In the genomic region with DNA sequence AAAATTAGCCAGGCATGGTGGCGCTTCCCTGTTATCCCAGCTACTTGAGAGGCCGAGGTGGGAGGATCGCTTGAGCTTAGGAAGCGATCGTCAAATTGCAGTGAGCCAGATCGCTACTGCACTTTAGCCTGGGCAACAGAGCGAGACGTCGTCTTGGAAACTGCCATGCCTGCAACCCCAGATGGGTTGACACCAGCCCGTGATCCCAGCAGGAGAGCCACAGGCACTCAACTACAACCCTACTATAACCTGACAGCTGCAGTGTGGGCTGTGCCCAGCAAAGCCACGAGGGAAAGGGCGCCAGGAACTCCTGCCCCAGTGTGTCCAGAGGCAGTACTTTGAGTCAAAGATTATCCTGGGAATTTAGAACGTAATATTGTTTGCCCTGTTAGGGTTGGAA, we compare ENCODE assay signal across 15 cellular contexts.
DNase-seq lines count a peak whose midpoint lies in the region; ATAC-seq and TF ChIP-seq lines count a peak whose summit lies in the region.
"Had no signal": no experiment of that assay in that cellular context is flagged by ENCODE, and none has a peak within 500 bp of the region (broad histone marks: within the 10 kb centered on the region; RNA-seq: fewer than 3 reads in every experiment).

No MANE protein-coding gene starts in this region.

- intact Hi-C loops in Panc1 (cut with micrococcal nuclease; ENCODE audit: unreplicated experiment), result no loop called here

- H3K9ac ChIP-seq in BLaER1, result no peak overlapping the region
- H3K9ac ChIP-seq: KMS-11 had no signal

- no peaks in the 10 kb centered on the region for H3K9me3 Mint-ChIP-seq in T-cell
- H3K9me3 Mint-ChIP-seq: CD8-positive, alpha-beta T cell; T-helper 2 cell treated with Interferon-gamma antibody and Interleukin-4, amounts not matched to agents 5 μg/mL and 100 μg/mL, for 36 hours had no signal

- no peak overlapping the region for H3K27ac ChIP-seq in BLaER1
- H3K27ac ChIP-seq in Panc1 (ENCODE audit: low read length), result no peak overlapping the region
- H3K27ac ChIP-seq: KMS-11 had no signal

- BruUV-seq in Panc1 (replicated peaks; lab: Mats Ljungman, UMichigan), result no TSS peak

- 0 out of 2 replicates have a peak overlapping the region, but pooled peaks have one; percentile 26 for H3K4me2 ChIP-seq in BLaER1
- H3K4me2 ChIP-seq: KMS-11 had no signal

- in situ Hi-C loops in Panc1 (cut with HindIII; ENCODE audit: low pct_unique_long_range_greater_than_20kb, low sequenced_read_pairs), result no loop called here

- H3K27ac Mint-ChIP-seq in T-cell, result no peak overlapping the region
- H3K27ac Mint-ChIP-seq: CD8-positive, alpha-beta T cell; T-helper 2 cell treated with Interferon-gamma antibody and Interleukin-4, amounts not matched to agents 5 μg/mL and 100 μg/mL, for 36 hours had no signal

- no peaks in the 10 kb centered on the region for H3K36me3 ChIP-seq in BLaER1
- H3K36me3 ChIP-seq in Panc1 (ENCODE audit: control insufficient read depth, insufficient read depth, low read length), result no peaks in the 10 kb centered on the region
- H3K36me3 ChIP-seq: MG63 had no signal

- H3K4me1 Mint-ChIP-seq in T-cell, result no peaks in the 10 kb centered on the region

- no peak overlapping the region for H3K4me3 Mint-ChIP-seq in T-cell
- H3K4me3 Mint-ChIP-seq: CD8-positive, alpha-beta T cell; T-helper 2 cell treated with Interferon-gamma antibody and Interleukin-4, amounts not matched to agents 5 μg/mL and 100 μg/mL, for 36 hours had no signal

- H3K27me3 ChIP-seq in BLaER1 (no peaks in the 10 kb centered on the region), Panc1 (ENCODE audit: control insufficient read depth, insufficient read depth, low read length) (no peaks in the 10 kb centered on the region)
- H3K27me3 ChIP-seq: MG63 had no signal

- POLR2A ChIA-PET in Panc1 (lab: Charles Lee) (no interaction called here), T-cell (lab: Charles Lee) (no interaction called here)

- no peak for TF ChIP-seq CTCF in Panc1 (IDR thresholded peaks at IDR 0.05)

- CTCF ChIA-PET in Panc1 (lab: Charles Lee) (no interaction called here), T-cell (lab: Charles Lee) (no interaction called here)

- peak; percentile 14 for DNase-seq in COLO668 (lab: John Stamatoyannopoulos, UW; ENCODE audit: unreplicated experiment)
- DNase-seq in Panc1 (ENCODE audit: low read depth, low spot score), result no peak
- peak; percentile 55 for DNase-seq in left kidney (ENCODE audit: low read depth, low spot score)
- no peak for DNase-seq in NK-92 treated with Interleukin-12 subunit alpha and Interleukin-12 subunit beta, amount 100 ng/mL, for 24 hours (lab: John Stamatoyannopoulos, UW)
- DNase-seq in T-cell, result no peak
- DNase-seq: CD8-positive, alpha-beta T cell; MG63; NCI-H1105; NCI-H1694 treated with DMSO at 0.1 percent for 48 hours; NCI-H524 treated with DMSO at 0.1 percent for 48 hours; SW 1271 had no signal

- H3K36me3 Mint-ChIP-seq in T-cell, result peaks cover 3% of the 10 kb centered on the region
- H3K36me3 Mint-ChIP-seq: CD8-positive, alpha-beta T cell had no signal

- H3K9me3 ChIP-seq in BLaER1 (peaks cover 8% of the 10 kb centered on the region), Panc1 (ENCODE audit: control insufficient read depth, insufficient read depth, low read depth, low read length) (no peaks in the 10 kb centered on the region)
- H3K9me3 ChIP-seq: MG63 had no signal

- H3K4me1 ChIP-seq in BLaER1 (peaks cover 8% of the 10 kb centered on the region), Panc1 (ENCODE audit: control insufficient read depth, insufficient read depth, low read length) (no peaks in the 10 kb centered on the region)

- H4K20me1 ChIP-seq in BLaER1, result no peaks in the 10 kb centered on the region

- H3K4me3 ChIP-seq in BLaER1 (no peak overlapping the region), Panc1 (ENCODE audit: low read depth in 2 of 2, low read length in 2 of 2) (no peak overlapping the region)
- H3K4me3 ChIP-seq: MG63 had no signal

- H3K27me3 Mint-ChIP-seq in T-cell, result no peaks in the 10 kb centered on the region

- ATAC-seq in Panc1 (peak; percentile 62), GM18502 (IDR thresholded peaks at IDR 0.05; ENCODE audit: poor library complexity, unreplicated experiment) (no peak), T-cell (replicated peaks in 1 of 4) (no peak)
- ATAC-seq: CD8-positive, alpha-beta T cell had no signal

Comparison
In these comparisons a context has a peak if more than half of its experiments do, and no peak if none do; other contexts are left out.
1. DNase-seq: peak in COLO668 (single experiment) and left kidney (single experiment); none in Panc1 (single experiment), NK-92 treated with Interleukin-12 subunit alpha and Interleukin-12 subunit beta, amount 100 ng/mL, for 24 hours (single experiment) and T-cell (0 of 34).